In the genomic region with DNA sequence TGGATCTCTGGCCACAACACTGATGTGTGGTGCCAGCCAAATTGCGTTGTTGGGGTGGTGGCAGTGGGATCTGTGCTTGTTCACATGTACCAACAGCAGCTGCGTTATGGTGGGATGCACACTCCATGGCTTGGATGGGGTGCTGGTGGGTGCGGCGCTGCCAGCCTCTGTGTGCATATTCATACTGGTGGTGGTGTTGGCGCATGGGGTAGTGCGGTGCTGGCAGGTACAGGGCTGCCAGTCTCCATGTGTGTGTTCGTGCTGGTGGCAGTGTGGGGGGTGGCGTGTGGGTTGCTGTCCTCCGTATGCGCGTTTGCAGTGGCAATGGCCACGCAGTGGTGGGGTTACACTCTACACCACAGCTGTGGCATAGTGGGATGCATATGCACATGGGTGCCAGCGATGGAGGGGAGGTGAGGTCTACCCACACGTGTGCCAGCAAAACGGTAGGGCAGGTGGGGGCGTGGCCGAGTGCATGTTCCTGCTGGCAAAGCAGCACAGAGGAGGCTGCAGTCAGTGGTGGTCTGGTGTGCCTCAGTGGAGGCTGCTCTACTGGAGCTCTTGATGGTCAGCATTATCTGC, we compare ENCODE assay signal across 22 cellular contexts. TPM values are rescaled to one million over a fixed set of nuclear protein-coding genes. Genes with fewer than 3 reads are reported as not detected.
DNase-seq lines count a peak whose midpoint lies in the region; ATAC-seq, FAIRE-seq and TF ChIP-seq lines count a peak whose summit lies in the region.
"Had no signal": no experiment of that assay in that cellular context is flagged by ENCODE, and none has a peak within 500 bp of the region (broad histone marks: within the 10 kb centered on the region; RNA-seq: fewer than 3 reads in every experiment).

No MANE protein-coding gene starts in this region.

- no peak overlapping the region for H2AK5ac ChIP-seq in H1 (ENCODE audit: low read depth, low read length)
- peak overlapping the region; percentile 45 for H2AK5ac ChIP-seq in neuronal stem cell (ENCODE audit: low read depth, low read length)

- H3K27me3 ChIP-seq in H1 (replicated peaks in 1 of 4; ENCODE audit: control insufficient read depth in 3 of 4, extremely low read depth in 1 of 4, insufficient read depth in 3 of 4, low read length in 3 of 4) (no peaks in the 10 kb centered on the region), neuronal stem cell (ENCODE audit: control insufficient read depth in 3 of 3, insufficient read depth in 3 of 3, low read depth in 1 of 3, low read length in 3 of 3) (no peaks in the 10 kb centered on the region), upper lobe of right lung (no peaks in the 10 kb centered on the region), SJCRH30 (no peaks in the 10 kb centered on the region), vagina (no peaks in the 10 kb centered on the region)
- H3K27me3 ChIP-seq: BLaER1 treated with 17β-estradiol and CSF1 and Interleukin-3, amounts not matched to agents 10 nM and 100 nM had no signal

- no peak overlapping the region for H4K91ac ChIP-seq in H1 (replicated peaks; ENCODE audit: insufficient read length, low read length)
- peak overlapping the region; percentile 94 for H4K91ac ChIP-seq in neuronal stem cell (ENCODE audit: low read depth, low read length, poor library complexity)

- H2BK120ac ChIP-seq in H1 (replicated peaks; ENCODE audit: low read depth, low read length) (no peak overlapping the region), neuronal stem cell (ENCODE audit: low read depth, low read length) (no peak overlapping the region)

- H2AFZ ChIP-seq in H1 (ENCODE audit: low read length): no peak overlapping the region
- H2AFZ ChIP-seq in neuronal stem cell (ENCODE audit: low read length): no peak overlapping the region

- H3K9ac ChIP-seq in H1 (replicated peaks in 1 of 4; ENCODE audit: extremely low read depth in 1 of 4, low read depth in 3 of 4, low read length in 3 of 4) (no peak overlapping the region), neuronal stem cell (ENCODE audit: low read depth, low read length, poor library complexity) (peak overlapping the region; percentile 67)
- H3K9ac ChIP-seq: BLaER1 treated with 17β-estradiol and CSF1 and Interleukin-3, amounts not matched to agents 10 nM and 100 nM had no signal

- H3K9me3 ChIP-seq in H1 (ENCODE audit: insufficient read depth in 2 of 2, low read depth in 1 of 2, low read length in 1 of 2) (no peaks in the 10 kb centered on the region; a peak in 1 of 4 replicates), neuronal stem cell (replicated peaks in 1 of 2; ENCODE audit: control insufficient read depth in 2 of 2, insufficient read depth in 1 of 2, low read depth in 1 of 2, low read length in 2 of 2) (peaks cover 9 to 17% of the 10 kb centered on the region in 2 donors), upper lobe of right lung (no peaks in the 10 kb centered on the region), SJCRH30 (replicated peaks) (0 out of 2 replicates have a peak, but pooled peaks cover 3% of the 10 kb centered on the region), vagina (no peaks in the 10 kb centered on the region)
- H3K9me3 ChIP-seq: Caco-2 had no signal

- no peak overlapping the region; the same call in 1 of the 2 replicates for H3K18ac ChIP-seq in H1 (ENCODE audit: extremely low read depth, low read length)
- peak overlapping the region; percentile 51 for H3K18ac ChIP-seq in neuronal stem cell (ENCODE audit: low read length)

- DNase-seq in H1 (ENCODE audit: low read depth in 1 of 2, low spot score in 2 of 2) (no peak), neuronal stem cell (ENCODE audit: low spot score) (no peak), upper lobe of right lung (no peak), SJCRH30 (no peak), vagina (ENCODE audit: extremely low spot score in 2 of 2) (no peak)
- DNase-seq in stimulated activated CD4-positive, alpha-beta T cell treated with anti-CD3 and anti-CD28 coated beads, Interleukin-4, amount 100 ng/mL, for 4 hours: no peak
- DNase-seq: 8988T; ACHN; Caco-2; Calu3; CD4-positive, alpha-beta T cell; CD8-positive, alpha-beta T cell; DMS79 treated with DMSO at 0.1 percent for 48 hours; GF-D8 had no signal

- TF ChIP-seq CTCF in H1 (IDR thresholded peaks at IDR 0.05; ENCODE audit: control extremely low read depth in 1 of 3, insufficient read depth in 1 of 3, low read depth in 1 of 3, low read length in 3 of 3) (no peak), upper lobe of right lung (IDR thresholded peaks at IDR 0.05) (no peak), vagina (IDR thresholded peaks at IDR 0.05) (no peak)

- no peak overlapping the region for H3K14ac ChIP-seq in H1 (ENCODE audit: insufficient read length)
- H3K14ac ChIP-seq in neuronal stem cell (ENCODE audit: low read length): peak overlapping the region; percentile 49

- intact Hi-C loops in upper lobe of right lung (cut with DNase I) (no loop called here), vagina (cut with DNase I) (no loop called here)

- H4K5ac ChIP-seq in H1 (ENCODE audit: insufficient read length, low read depth, low read length): no peak overlapping the region

- H3K79me1 ChIP-seq in H1 (ENCODE audit: low read depth, low read length) (peaks cover 5% of the 10 kb centered on the region), neuronal stem cell (ENCODE audit: low read depth, low read length) (peaks cover 3% of the 10 kb centered on the region)

- no peaks in the 10 kb centered on the region; a peak in 1 of 4 replicates for H3K79me2 ChIP-seq in H1 (ENCODE audit: control insufficient read depth in 1 of 2, insufficient read depth in 2 of 2, low read length in 2 of 2)

- POLR2A ChIA-PET in H1 (lab: Charles Lee; ENCODE audit: partially characterized antibody): no interaction called here

- H3K27ac ChIP-seq in H1 (ENCODE audit: low read depth, low read length): no peak overlapping the region
- no peak overlapping the region for H3K27ac ChIP-seq in neuronal stem cell (replicated peaks; ENCODE audit: low read length)
- H3K27ac ChIP-seq in upper lobe of right lung: no peak overlapping the region
- no peak overlapping the region for H3K27ac ChIP-seq in SJCRH30
- no peak overlapping the region for H3K27ac ChIP-seq in vagina
- H3K27ac ChIP-seq: BLaER1 treated with 17β-estradiol and CSF1 and Interleukin-3, amounts not matched to agents 10 nM and 100 nM; C4-2B had no signal

- H3K4ac ChIP-seq in H1 (replicated peaks; ENCODE audit: insufficient read length, low read depth, low read length) (no peak overlapping the region), neuronal stem cell (ENCODE audit: low read length) (no peak overlapping the region)

- CTCF ChIA-PET in H1 (lab: Charles Lee; ENCODE audit: partially characterized antibody): interaction anchor here (0.9 to 1.9 kb wide), 2 partner anchors 9 to 12 kb away, joined by 4 to 5 read pairs; no protein-coding TSS in a partner anchor

- TF ChIP-seq POLR2A in H1 (IDR thresholded peaks at IDR 0.05; ENCODE audit: control extremely low read depth in 1 of 2, low read depth in 2 of 2, low read length in 2 of 2) (no peak), vagina (IDR thresholded peaks at IDR 0.05) (no peak)

- no peak overlapping the region for H2BK20ac ChIP-seq in H1 (ENCODE audit: low read length)

- no peak overlapping the region for H2BK12ac ChIP-seq in H1 (ENCODE audit: low read depth, low read length)
- H2BK12ac ChIP-seq in neuronal stem cell (ENCODE audit: low read length): peak overlapping the region; percentile 16

- H3K4me2 ChIP-seq in H1 (ENCODE audit: insufficient read depth in 1 of 2, low read depth in 2 of 2, low read length in 2 of 2): no peak overlapping the region
- H3K4me2 ChIP-seq in neuronal stem cell (ENCODE audit: insufficient read depth, low read length, poor library complexity, severe bottlenecking): no peak overlapping the region
- H3K4me2 ChIP-seq: BLaER1 treated with 17β-estradiol and CSF1 and Interleukin-3, amounts not matched to agents 10 nM and 100 nM had no signal

- H2BK15ac ChIP-seq in H1 (ENCODE audit: low read length) (no peak overlapping the region), neuronal stem cell (ENCODE audit: low read length) (no peak overlapping the region)

- peak; percentile 31 for ATAC-seq in upper lobe of right lung
- ATAC-seq in activated CD4-positive, CD25-positive, alpha-beta regulatory T cell treated with anti-CD3 and anti-CD28 coated beads, Interleukin-2, amount 50 U/mL, for 24 hours: no peak
- ATAC-seq: CD8-positive, alpha-beta T cell had no signal

- H3K4me1 ChIP-seq in H1 (replicated peaks in 1 of 4; ENCODE audit: control insufficient read depth in 3 of 4, insufficient read depth in 4 of 4, low read length in 3 of 4) (no peaks in the 10 kb centered on the region), neuronal stem cell (ENCODE audit: control insufficient read depth in 2 of 2, insufficient read depth in 1 of 2, low read depth in 1 of 2, low read length in 2 of 2) (no peaks in the 10 kb centered on the region), upper lobe of right lung (no peaks in the 10 kb centered on the region), SJCRH30 (no peaks in the 10 kb centered on the region), vagina (no peaks in the 10 kb centered on the region)
- H3K4me1 ChIP-seq: Caco-2 had no signal

- TF ChIP-seq RAD21 in H1 (IDR thresholded peaks at IDR 0.05 in 1 of 2, conservative IDR thresholded peaks at IDR 0.05 in 1 of 2; ENCODE audit: low read depth in 2 of 2, low read length in 2 of 2): no peak

- no peak overlapping the region for H3K56ac ChIP-seq in H1 (replicated peaks; ENCODE audit: insufficient read length, low read depth, low read length)

- no peak for TF ChIP-seq EP300 in H1 (IDR thresholded peaks at IDR 0.05; ENCODE audit: borderline replicate concordance in 1 of 2, low read depth in 2 of 2, low read length in 2 of 2)

- H3K23ac ChIP-seq in H1 (ENCODE audit: insufficient read length): no peak overlapping the region
- H3K23ac ChIP-seq in neuronal stem cell (ENCODE audit: low read depth, low read length, poor library complexity): peak overlapping the region; percentile 74

- H4K8ac ChIP-seq in H1 (ENCODE audit: extremely low read depth, insufficient read depth, low read length) (peak overlapping the region; percentile 46; the same call in 1 of the 2 replicates), neuronal stem cell (ENCODE audit: low read depth, low read length) (peak overlapping the region; percentile 31)

- WGBS in H1 (ENCODE audit: extremely low coverage in 1 of 2, insufficient coverage in 1 of 2, insufficient read length in 1 of 2, insufficient replicate concordance in 2 of 2, low coverage in 1 of 2, low lambda C conversion rate in 2 of 2, missing lambda C conversion rate in 1 of 2), 2 experiments: 95% methylated on average over 17 of the region's 17 CpGs; no CpG with 5 or more reads in 1 of the 2 experiments
- WGBS in neuronal stem cell (ENCODE audit: extremely low coverage in 2 of 2, insufficient read length in 2 of 2, insufficient replicate concordance in 1 of 2), 2 donors: no CpG with 5 or more reads among the region's 17 CpGs

- H4K20me1 ChIP-seq in H1 (replicated peaks in 1 of 2; ENCODE audit: control insufficient read depth in 1 of 2, insufficient read depth in 2 of 2, low read length in 2 of 2): no peaks in the 10 kb centered on the region
- H4K20me1 ChIP-seq: BLaER1 treated with 17β-estradiol and CSF1 and Interleukin-3, amounts not matched to agents 10 nM and 100 nM had no signal

- H2BK5ac ChIP-seq in H1 (ENCODE audit: low read depth, low read length) (0 out of 2 replicates have a peak overlapping the region, but pooled peaks have one; percentile 52), neuronal stem cell (ENCODE audit: low read length) (no peak overlapping the region)

- H3K36me3 ChIP-seq in H1 (ENCODE audit: control insufficient read depth in 2 of 4, insufficient read depth in 4 of 4, low read length in 3 of 4) (no peaks in the 10 kb centered on the region), neuronal stem cell (replicated peaks in 1 of 2; ENCODE audit: control insufficient read depth in 2 of 2, insufficient read depth in 2 of 2, low read length in 2 of 2) (peaks cover 0 to 4% of the 10 kb centered on the region in 2 donors), upper lobe of right lung (no peaks in the 10 kb centered on the region), SJCRH30 (no peaks in the 10 kb centered on the region), vagina (no peaks in the 10 kb centered on the region)

- H3K4me3 ChIP-seq in H1 (ENCODE audit: extremely low read depth in 1 of 4, insufficient read depth in 2 of 4, low read depth in 3 of 4, low read length in 4 of 4): no peak overlapping the region
- H3K4me3 ChIP-seq in neuronal stem cell (ENCODE audit: low read length in 2 of 2): peak overlapping the region in 1 of 2 donors; percentile 68
- H3K4me3 ChIP-seq in upper lobe of right lung: no peak overlapping the region
- H3K4me3 ChIP-seq in SJCRH30: no peak overlapping the region
- no peak overlapping the region for H3K4me3 ChIP-seq in vagina
- H3K4me3 ChIP-seq: BLaER1 treated with 17β-estradiol and CSF1 and Interleukin-3, amounts not matched to agents 10 nM and 100 nM had no signal

- FAIRE-seq in H1 (lab: Jason Lieb, UNC): no peak
- FAIRE-seq: A204.1, D721Med, G401.6, GM12891, GM19239 had no signal

- H3K23me2 ChIP-seq in H1 (ENCODE audit: low read depth, low read length): no peaks in the 10 kb centered on the region

RNA-seq across cellular contexts. Expression of gene RAD51B, which starts 26.5 kb away (rescaled TPM):
- 11.0 and 14.9 TPM in 2 replicates for total RNA-seq in H1 (2021; fragmentation: NEBNext Ultra II Directional; extraction: Animal tissue kit (Norgen Biotek cat#: 25700))
- 3.9 and 4.3 TPM in 2 replicates for polyA plus RNA-seq in H1 (2011; rRNA removed)
- 3.9 TPM for polyA plus RNA-seq in H1 (2011; cell fraction: cytosol; rRNA removed)
- polyA plus RNA-seq in H1 (2011; cell fraction: nucleus; rRNA removed): 5.0 TPM
- polyA plus RNA-seq in H1 (2012, experiment 1 of 2): 2.6 to 5.6 TPM (median 4.1 TPM) in 4 replicates
- polyA plus RNA-seq in H1 (2012, experiment 2 of 2): 0.98 TPM
- 4.2 TPM for polyA plus RNA-seq in H1 (2013, experiment 1 of 2)
- 6.0 TPM for polyA plus RNA-seq in H1 (2013, experiment 2 of 2)
- 49.5 and 69.9 TPM in 2 replicates for polyA minus RNA-seq in H1 (2011; rRNA and poly(A)+ RNA removed)
- polyA minus RNA-seq in H1 (2011; cell fraction: cytosol; rRNA and poly(A)+ RNA removed): 9.0 TPM
- polyA minus RNA-seq in H1 (2011; cell fraction: nucleus; rRNA and poly(A)+ RNA removed): 119 TPM
- 7.5 TPM for polyA plus RNA-seq in neuronal stem cell (2013, experiment 1 of 2)
- 7.7 TPM for polyA plus RNA-seq in neuronal stem cell (2013, experiment 2 of 2)
- 11.5 TPM for total RNA-seq in upper lobe of right lung
- total RNA-seq in SJCRH30 (2014; rRNA removed; shearing (Covaris generic)): 12.0 and 13.3 TPM in 2 replicates
- 28.5 TPM for total RNA-seq in vagina

RNA-seq across cellular contexts. Expression of gene ZFYVE26, which starts 29.7 kb away (rescaled TPM):
- total RNA-seq in H1 (2021; fragmentation: NEBNext Ultra II Directional; extraction: Animal tissue kit (Norgen Biotek cat#: 25700)): 23.3 and 26.5 TPM in 2 replicates
- 12.6 and 13.0 TPM in 2 replicates for polyA plus RNA-seq in H1 (2011; rRNA removed)
- polyA plus RNA-seq in H1 (2011; cell fraction: cytosol; rRNA removed): 12.1 TPM
- 33.8 TPM for polyA plus RNA-seq in H1 (2011; cell fraction: nucleus; rRNA removed)
- 11.3 to 20.2 TPM (median 13.9 TPM) in 4 replicates for polyA plus RNA-seq in H1 (2012, experiment 1 of 2)
- 3.4 TPM for polyA plus RNA-seq in H1 (2012, experiment 2 of 2)
- 8.0 TPM for polyA plus RNA-seq in H1 (2013, experiment 1 of 2)
- polyA plus RNA-seq in H1 (2013, experiment 2 of 2): 10.2 TPM
- polyA minus RNA-seq in H1 (2011; rRNA and poly(A)+ RNA removed): 61.4 and 82.1 TPM in 2 replicates
- 19.2 TPM for polyA minus RNA-seq in H1 (2011; cell fraction: cytosol; rRNA and poly(A)+ RNA removed)
- 76.6 TPM for polyA minus RNA-seq in H1 (2011; cell fraction: nucleus; rRNA and poly(A)+ RNA removed)
- polyA plus RNA-seq in neuronal stem cell (2013, experiment 1 of 2): 5.0 TPM
- 3.8 TPM for polyA plus RNA-seq in neuronal stem cell (2013, experiment 2 of 2)
- total RNA-seq in upper lobe of right lung: 42.9 TPM
- total RNA-seq in SJCRH30 (2014; rRNA removed; shearing (Covaris generic)): 12.3 and 16.7 TPM in 2 replicates
- 30.2 TPM for total RNA-seq in vagina
